13 cellular contexts compared by ENCODE assay signal in the genomic region with DNA sequence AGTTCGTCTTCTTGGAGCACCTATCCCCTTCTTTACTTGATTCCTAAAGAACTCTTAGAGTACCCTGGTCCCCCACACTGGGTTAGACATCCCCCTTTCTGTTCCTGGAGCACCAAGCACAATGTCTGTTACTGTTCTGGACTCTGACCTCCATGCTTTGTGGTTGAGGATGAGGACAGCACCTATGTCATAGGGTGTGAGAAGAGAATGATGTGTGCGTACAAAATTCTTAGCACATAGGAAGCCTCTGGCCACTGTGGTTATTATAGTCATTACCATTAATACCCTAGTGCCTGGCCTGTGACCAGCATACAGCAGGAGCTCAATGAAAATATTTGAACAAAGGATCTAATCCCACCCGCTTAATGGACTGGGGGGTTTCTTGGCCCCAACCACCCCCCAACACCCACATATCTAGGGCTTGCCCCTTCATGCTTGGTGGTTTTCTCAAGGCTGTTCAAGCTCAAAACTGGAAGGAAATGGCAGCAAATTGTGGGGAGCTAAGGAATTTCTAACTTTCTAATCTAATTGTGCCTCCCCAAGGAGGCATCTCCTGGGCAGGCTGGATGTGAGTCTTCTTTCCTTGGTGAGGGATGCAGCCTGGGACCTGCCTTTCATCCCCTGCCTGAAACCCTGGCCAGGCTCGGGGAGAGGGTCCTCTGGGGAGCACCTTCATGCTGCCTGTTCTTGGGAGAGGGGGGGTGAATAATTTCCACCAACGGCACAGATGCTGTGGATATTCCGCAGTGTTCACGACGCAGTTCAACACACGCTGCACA. TPM values are rescaled to one million over a fixed set of nuclear protein-coding genes. Genes with fewer than 3 reads are reported as not detected.
A peak's percentile ranks its signal among the peaks of the same experiment; 100 is the strongest.
DNase-seq lines count a peak whose midpoint lies in the region; ATAC-seq, FAIRE-seq and TF ChIP-seq lines count a peak whose summit lies in the region.
"Had no signal": no experiment of that assay in that cellular context is flagged by ENCODE, and none has a peak within 500 bp of the region (broad histone marks: within the 10 kb centered on the region; RNA-seq: fewer than 3 reads in every experiment).

No MANE protein-coding gene starts in this region.

- H3K4me1 Mint-ChIP-seq in T-helper 2 cell treated with Interferon-gamma antibody and Interleukin-4, amounts not matched to agents 5 μg/mL and 100 μg/mL, for 36 hours (ENCODE audit: low read depth) = peaks cover 34% of the 10 kb centered on the region

- H3K9me3 ChIP-seq in esophagus muscularis mucosa (no peaks in the 10 kb centered on the region), small intestine (ENCODE audit: control insufficient read depth, low read depth) (no peaks in the 10 kb centered on the region)

- H3K4me3 Mint-ChIP-seq in T-helper 2 cell treated with Interferon-gamma antibody and Interleukin-4, amounts not matched to agents 5 μg/mL and 100 μg/mL, for 36 hours = peak overlapping the region; percentile 84

- TF ChIP-seq POLR2A in esophagus muscularis mucosa (IDR thresholded peaks at IDR 0.05; ENCODE audit: low read depth) = no peak

- H3K27ac Mint-ChIP-seq in T-helper 2 cell treated with Interferon-gamma antibody and Interleukin-4, amounts not matched to agents 5 μg/mL and 100 μg/mL, for 36 hours = peak overlapping the region; percentile 90

- no peaks in the 10 kb centered on the region for H3K9me3 Mint-ChIP-seq in T-helper 2 cell treated with Interferon-gamma antibody and Interleukin-4, amounts not matched to agents 5 μg/mL and 100 μg/mL, for 36 hours

- no peak overlapping the region for H3K4me3 ChIP-seq in esophagus muscularis mucosa
- no peak overlapping the region for H3K4me3 ChIP-seq in small intestine (ENCODE audit: low read depth in 1 of 2, low read length in 2 of 2)

- H3K36me3 Mint-ChIP-seq in T-helper 2 cell treated with Interferon-gamma antibody and Interleukin-4, amounts not matched to agents 5 μg/mL and 100 μg/mL, for 36 hours (ENCODE audit: low read depth) = peaks cover 3% of the 10 kb centered on the region

- intact Hi-C loops in esophagus muscularis mucosa (cut with DNase I) = no loop called here

- ATAC-seq in GM18498 (IDR thresholded peaks at IDR 0.05; ENCODE audit: unreplicated experiment) = no peak

- FAIRE-seq in small intestine (lab: Jason Lieb, UNC) = no peak
- FAIRE-seq: A204.1 had no signal

- peaks cover 9 to 51% (median 38%) of the 10 kb centered on the region in 4 donors for H3K4me1 ChIP-seq in esophagus muscularis mucosa
- no peaks in the 10 kb centered on the region for H3K4me1 ChIP-seq in small intestine (ENCODE audit: control insufficient read depth in 2 of 2, insufficient read depth in 1 of 2, low read depth in 1 of 2, low read length in 1 of 2)
- H3K4me1 ChIP-seq: parathyroid adenoma had no signal

- DNase-seq in DMS53 (lab: John Stamatoyannopoulos, UW) (peak; percentile 8), DMS53 treated with DMSO at 0.1 percent for 48 hours (lab: John Stamatoyannopoulos, UW; ENCODE audit: unreplicated experiment) (no peak), esophagus muscularis mucosa (ENCODE audit: extremely low spot score) (no peak), small intestine (peak; percentile 69), kidney tubule cell (ENCODE audit: low spot score) (no peak)
- no peak for DNase-seq in T-helper 2 cell treated with Interferon-gamma antibody and Interleukin-4, amounts not matched to agents 5 μg/mL and 100 μg/mL, for 36 hours (ENCODE audit: low spot score)
- no peak for DNase-seq in central memory CD4-positive, alpha-beta T cell
- DNase-seq: activated CD8-positive, alpha-beta memory T cell treated with anti-CD3 and anti-CD28 coated beads for 24 hours; hippocampal formation; NCI-H2171 treated with DMSO at 0.1 percent for 48 hours had no signal

- TF ChIP-seq EP300 in esophagus muscularis mucosa (IDR thresholded peaks at IDR 0.05) = no peak

- H3K27ac ChIP-seq in esophagus muscularis mucosa (replicated peaks in 1 of 4) (peak overlapping the region; percentile 74 to 83 (median 82)), small intestine (ENCODE audit: low read depth in 1 of 2, low read length in 1 of 2) (peak overlapping the region in 1 of 2 donors; percentile 32)

- no peaks in the 10 kb centered on the region for H3K36me3 ChIP-seq in esophagus muscularis mucosa
- no peaks in the 10 kb centered on the region for H3K36me3 ChIP-seq in small intestine (ENCODE audit: control insufficient read depth in 2 of 2, insufficient read depth in 2 of 2, low read length in 2 of 2)

- H3K27me3 Mint-ChIP-seq in T-helper 2 cell treated with Interferon-gamma antibody and Interleukin-4, amounts not matched to agents 5 μg/mL and 100 μg/mL, for 36 hours (ENCODE audit: low read depth) = peaks cover 50% of the 10 kb centered on the region

- TF ChIP-seq CTCF in esophagus muscularis mucosa (IDR thresholded peaks at IDR 0.05) = no peak

- 78% methylated on average over 9 of the region's 9 CpGs for WGBS in esophagus muscularis mucosa
- 60 to 76% (median 73%) methylated on average over 9 of the region's 9 CpGs for WGBS in small intestine, 3 donors

- no peaks in the 10 kb centered on the region for H3K27me3 ChIP-seq in esophagus muscularis mucosa
- no peaks in the 10 kb centered on the region for H3K27me3 ChIP-seq in small intestine (ENCODE audit: control insufficient read depth in 2 of 2, insufficient read depth in 2 of 2, low read length in 2 of 2)

RNA-seq across cellular contexts. Expression of gene CMIP, which starts 1.5 kb away (rescaled TPM):
- 10 to 100 TPM; 14.5 to 24.6 (median 21.0) TPM for total RNA-seq in esophagus muscularis mucosa
- 10 to 100 TPM; 43.8 to 74.7 (median 43.9) TPM for polyA plus RNA-seq in small intestine

Comparison
In these comparisons a context has a peak if more than half of its experiments do, and no peak if none do; other contexts are left out.
1. DNase-seq: peak in DMS53 (single experiment) and small intestine (single experiment); none in DMS53 treated with DMSO at 0.1 percent for 48 hours (single experiment), T-helper 2 cell treated with Interferon-gamma antibody and Interleukin-4, amounts not matched to agents 5 μg/mL and 100 μg/mL, for 36 hours (single experiment), esophagus muscularis mucosa (single experiment), central memory CD4-positive, alpha-beta T cell (single experiment) and kidney tubule cell (single experiment).